8 cellular contexts compared by ENCODE assay signal in the genomic region with DNA sequence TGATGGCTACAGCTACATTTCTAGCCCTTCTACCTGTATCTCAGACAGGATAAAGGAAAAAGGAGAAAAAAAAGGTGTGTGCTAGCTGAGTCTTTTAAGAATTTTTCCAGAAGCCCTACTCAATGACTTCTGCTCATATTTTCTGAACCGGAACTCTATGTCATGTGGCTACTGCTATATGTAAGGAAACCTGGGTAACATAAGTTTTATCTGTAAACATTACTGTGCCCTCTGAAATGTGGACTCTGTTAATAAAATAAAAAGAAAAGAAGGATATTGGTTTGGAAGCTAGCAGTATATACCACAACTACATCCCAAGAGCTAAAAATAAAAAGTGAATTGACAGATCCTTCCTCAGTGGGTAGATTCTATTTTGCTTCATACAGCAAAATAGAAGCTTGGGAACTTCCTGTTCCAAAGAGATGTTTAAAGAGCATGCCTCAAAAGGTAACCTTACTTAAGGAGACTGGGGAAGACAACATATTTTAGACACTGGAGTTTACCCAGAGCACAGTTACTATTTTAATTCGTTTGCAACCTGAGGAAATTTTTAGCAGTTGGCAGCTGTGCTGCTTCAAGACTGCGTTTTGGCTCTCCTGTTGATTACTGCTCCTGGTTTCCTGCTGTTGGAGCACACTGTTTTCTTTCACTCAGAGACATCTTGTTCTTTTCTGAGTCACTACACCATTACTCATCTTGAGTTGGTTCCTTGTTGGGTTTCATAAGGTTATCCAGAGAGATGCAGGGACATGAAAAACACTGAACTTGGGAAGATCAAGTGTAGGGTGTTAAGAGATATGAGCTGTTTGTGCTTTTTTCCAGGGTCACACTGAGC.
DNase-seq lines count a peak whose midpoint lies in the region; ATAC-seq and TF ChIP-seq lines count a peak whose summit lies in the region.

No MANE protein-coding gene starts in this region.

- H3K4me3 ChIP-seq in BJ (ENCODE audit: low read depth, low read length) (no peak overlapping the region), choroid plexus epithelial cell (ENCODE audit: low read depth, low read length) (no peak overlapping the region)

- H3K36me3 ChIP-seq in BJ (ENCODE audit: control insufficient read depth, insufficient read depth, low read length) = no peaks in the 10 kb centered on the region

- H3K9me3 Mint-ChIP-seq in naive thymus-derived CD8-positive, alpha-beta T cell = peaks cover 0 to 2% (median 0%) of the 10 kb centered on the region in 9 donors

- POLR2A ChIA-PET in BJ (lab: Charles Lee) = no interaction called here
- POLR2A ChIA-PET in naive thymus-derived CD8-positive, alpha-beta T cell (lab: Charles Lee) = no interaction called here

- peak overlapping the region in 1 of 10 donors; percentile 7 for H3K4me3 Mint-ChIP-seq in naive thymus-derived CD8-positive, alpha-beta T cell

- CTCF ChIA-PET in BJ (lab: Yijun Ruan, JAX) = interaction anchor here (0.9 to 1.2 kb wide), 2 partner anchors 9 to 13 kb away, joined by 3 to 4 read pairs; no protein-coding TSS in a partner anchor

- no peak for TF ChIP-seq CTCF in BJ (IDR thresholded peaks at IDR 0.05; ENCODE audit: insufficient read depth, low read depth, low read length)
- TF ChIP-seq CTCF in choroid plexus epithelial cell (conservative IDR thresholded peaks at IDR 0.05; ENCODE audit: low read depth, low read length) = no peak

- H3K27me3 ChIP-seq in BJ (ENCODE audit: control insufficient read depth, insufficient read depth, low read length) = no peaks in the 10 kb centered on the region

- peak overlapping the region in 7 of 10 donors; percentile 42 to 79 (median 67) for H3K27ac Mint-ChIP-seq in naive thymus-derived CD8-positive, alpha-beta T cell

- ATAC-seq in naive thymus-derived CD8-positive, alpha-beta T cell = peak in 1 of 2 donors; percentile 53
- ATAC-seq in GM21619 (IDR thresholded peaks at IDR 0.05; ENCODE audit: unreplicated experiment) (no peak), HG03135 (IDR thresholded peaks at IDR 0.05; ENCODE audit: unreplicated experiment) (no peak), GM19395 (IDR thresholded peaks at IDR 0.05; ENCODE audit: unreplicated experiment) (no peak)

- DNase-seq in BJ (ENCODE audit: low read depth) (peak; percentile 26), LHCN-M2 (ENCODE audit: low read depth) (peak; percentile 93), choroid plexus epithelial cell (ENCODE audit: low read depth) (peak; percentile 92), NCI-H2171 (lab: John Stamatoyannopoulos, UW) (no peak)
- DNase-seq in naive thymus-derived CD8-positive, alpha-beta T cell = peak in 1 of 10 donors; percentile 8

- no peaks in the 10 kb centered on the region for H3K36me3 Mint-ChIP-seq in naive thymus-derived CD8-positive, alpha-beta T cell

- peaks cover 12 to 19% (median 17%) of the 10 kb centered on the region in 4 donors for H3K4me1 Mint-ChIP-seq in naive thymus-derived CD8-positive, alpha-beta T cell

- H3K27me3 Mint-ChIP-seq in naive thymus-derived CD8-positive, alpha-beta T cell = peaks cover 0 to 1% (median 0%) of the 10 kb centered on the region in 5 donors
